7 cellular contexts compared by ENCODE assay signal in the genomic region with DNA sequence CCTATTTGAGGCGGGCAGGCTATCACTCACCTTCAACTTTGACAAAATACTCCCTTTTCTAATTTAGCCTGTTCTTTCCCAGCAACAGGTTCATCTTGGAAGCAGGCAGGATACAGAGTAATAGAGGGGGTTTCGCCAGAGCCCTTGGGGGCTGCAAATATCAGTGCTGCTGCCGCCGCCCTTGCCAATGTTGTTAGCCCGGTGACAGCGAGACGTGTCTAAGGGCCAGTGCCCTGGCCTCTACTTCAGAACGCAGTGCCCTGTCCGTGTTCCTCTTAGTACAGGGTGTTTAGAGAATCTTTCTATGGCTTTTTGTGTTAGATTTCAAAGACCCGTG. TPM values are rescaled to one million over a fixed set of nuclear protein-coding genes. Genes with fewer than 3 reads are reported as not detected.
A peak's percentile ranks its signal among the peaks of the same experiment; 100 is the strongest.
DNase-seq lines count a peak whose midpoint lies in the region; ATAC-seq and TF ChIP-seq lines count a peak whose summit lies in the region.

No MANE protein-coding gene starts in this region.

- no peak for TF ChIP-seq CTCF in uterus (IDR thresholded peaks at IDR 0.05)

- H3K9me3 ChIP-seq in GM23248 (ENCODE audit: low read depth) (no peaks in the 10 kb centered on the region), mononuclear cell (ENCODE audit: low read depth, low read length) (no peaks in the 10 kb centered on the region), uterus (no peaks in the 10 kb centered on the region)

- in situ Hi-C loops in GM23248 (cut with MboI) (no loop called here), SK-MEL-5 (cut with HindIII; ENCODE audit: low pct_unique_long_range_greater_than_20kb, low sequenced_read_pairs) (no loop called here)

- H3K4me3 ChIP-seq in GM23248 (peak overlapping the region; percentile 79), mononuclear cell (ENCODE audit: low read length) (peak overlapping the region; percentile 81), uterus (peak overlapping the region; percentile 69 to 81)

- 1% methylated on average over 10 of the region's 10 CpGs for WGBS in GM23248 (ENCODE audit: low coverage in 1 of 2, low lambda C conversion rate in 2 of 2, missing lambda C conversion rate in 2 of 2), 2 experiments

- ATAC-seq in GM18511 (IDR thresholded peaks at IDR 0.05; ENCODE audit: unreplicated experiment) = no peak

- TF ChIP-seq POLR2A in uterus (IDR thresholded peaks at IDR 0.05) = no peak

- H3F3A ChIP-seq in GM23248 (ENCODE audit: insufficient read depth) = peaks cover 32% of the 10 kb centered on the region

- peak overlapping the region; percentile 93 for H3K9ac ChIP-seq in GM23248

- no peaks in the 10 kb centered on the region for H3K27me3 Mint-ChIP-seq in dendritic cell treated with granulocyte-macrophage colony-stimulating factor and Interleukin-4, amounts not matched to agents 40 ng/mL and 50 ng/mL, for 4 days

- peak overlapping the region; percentile 93 for H3K4me2 ChIP-seq in GM23248 (ENCODE audit: unreplicated experiment)

- H3K9me2 ChIP-seq in GM23248 (ENCODE audit: insufficient read depth) = no peaks in the 10 kb centered on the region

- peaks cover 41% of the 10 kb centered on the region for H3K4me1 Mint-ChIP-seq in dendritic cell treated with granulocyte-macrophage colony-stimulating factor and Interleukin-4, amounts not matched to agents 40 ng/mL and 50 ng/mL, for 4 days (ENCODE audit: low read depth)

- H2AFZ ChIP-seq in GM23248 = peak overlapping the region; percentile 64

- H3K36me3 Mint-ChIP-seq in dendritic cell treated with granulocyte-macrophage colony-stimulating factor and Interleukin-4, amounts not matched to agents 40 ng/mL and 50 ng/mL, for 4 days (ENCODE audit: low read depth) = peaks cover 62% of the 10 kb centered on the region

- no peaks in the 10 kb centered on the region for H3K9me3 Mint-ChIP-seq in dendritic cell treated with granulocyte-macrophage colony-stimulating factor and Interleukin-4, amounts not matched to agents 40 ng/mL and 50 ng/mL, for 4 days

- intact Hi-C loops in dendritic cell treated with granulocyte-macrophage colony-stimulating factor and Interleukin-4, amounts not matched to agents 40 ng/mL and 50 ng/mL, for 4 days (cut with micrococcal nuclease) = loop anchor here (1.0 to 5.0 kb wide), 4 partner anchors 14 to 355 kb away; a partner anchor contains a TSS
- intact Hi-C loops in uterus (cut with DNase I; ENCODE audit: low total_unique reads) = loop anchor here (10.0 kb wide), 1 partner anchor 712 kb away; no protein-coding TSS in a partner anchor

- H3K4me1 ChIP-seq in GM23248 (ENCODE audit: insufficient read depth) = peaks cover 23% of the 10 kb centered on the region
- peaks cover 44% of the 10 kb centered on the region for H3K4me1 ChIP-seq in mononuclear cell (ENCODE audit: insufficient read depth, low read length)
- H3K4me1 ChIP-seq in uterus = peaks cover 0 to 27% of the 10 kb centered on the region in 2 donors

- H3K4me3 Mint-ChIP-seq in dendritic cell treated with granulocyte-macrophage colony-stimulating factor and Interleukin-4, amounts not matched to agents 40 ng/mL and 50 ng/mL, for 4 days = peak overlapping the region; percentile 87

- peaks cover 17% of the 10 kb centered on the region for H3K36me3 ChIP-seq in GM23248 (ENCODE audit: low read depth)
- no peaks in the 10 kb centered on the region for H3K36me3 ChIP-seq in uterus

- H3K27me3 ChIP-seq in GM23248 (replicated peaks; ENCODE audit: insufficient read depth) = no peaks in the 10 kb centered on the region
- H3K27me3 ChIP-seq in mononuclear cell (ENCODE audit: insufficient read depth, low read length) = no peaks in the 10 kb centered on the region
- no peaks in the 10 kb centered on the region for H3K27me3 ChIP-seq in uterus

- H3K27ac Mint-ChIP-seq in dendritic cell treated with granulocyte-macrophage colony-stimulating factor and Interleukin-4, amounts not matched to agents 40 ng/mL and 50 ng/mL, for 4 days = peak overlapping the region; percentile 91

- H4K20me1 ChIP-seq in GM23248 (ENCODE audit: insufficient read depth) = peaks cover 5% of the 10 kb centered on the region

- peaks cover 77% of the 10 kb centered on the region for H3K79me2 ChIP-seq in GM23248 (ENCODE audit: insufficient read depth)

- peak overlapping the region; percentile 60 for H3K27ac ChIP-seq in GM23248
- H3K27ac ChIP-seq in uterus = peak overlapping the region; percentile 93 to 98

- DNase-seq in GM23248 = peak; percentile 58
- DNase-seq in SK-MEL-5 (ENCODE audit: low read depth, low spot score) = peak; percentile 14
- DNase-seq in uterus = no peak
- no peak for DNase-seq in NCI-H510A treated with DMSO at 0.1 percent for 48 hours (lab: John Stamatoyannopoulos, UW)

RNA-seq across cellular contexts. Expression of a gene that starts 0.7 kb away (rescaled TPM):
- 36.6 and 42.1 TPM in 2 replicates for total RNA-seq in GM23248 (2014; rRNA removed; shearing (Covaris generic))
- 43.4 and 45.5 TPM in 2 replicates for polyA plus RNA-seq in GM23248 (2016; fragmentation: Nextera tagmentation; extraction: Ambion mirVana)
- total RNA-seq in SK-MEL-5 (2014; rRNA removed; shearing (Covaris generic)) = 38.0 and 41.1 TPM in 2 replicates
- polyA plus RNA-seq in SK-MEL-5 (2015; cell fraction: cytosol; rRNA removed) = 51.1 and 51.7 TPM in 2 replicates
- 19.7 and 25.8 TPM in 2 replicates for polyA plus RNA-seq in SK-MEL-5 (2015; cell fraction: nucleus; rRNA removed)
- total RNA-seq in mononuclear cell (38.6 TPM), uterus (10 to 100 TPM in 3 of 4 donors, 1 to 10 TPM in 1; 8.5 to 45.2 (median 39.1) TPM)

RNA-seq across cellular contexts. Expression of a gene that starts 1.2 kb away (rescaled TPM):
- 90.5 and 101 TPM in 2 replicates for total RNA-seq in GM23248 (2014; rRNA removed; shearing (Covaris generic))
- 28.9 and 29.3 TPM in 2 replicates for polyA plus RNA-seq in GM23248 (2016; fragmentation: Nextera tagmentation; extraction: Ambion mirVana)
- total RNA-seq in SK-MEL-5 (2014; rRNA removed; shearing (Covaris generic)) = 60.5 and 76.6 TPM in 2 replicates
- 92.2 and 128 TPM in 2 replicates for polyA plus RNA-seq in SK-MEL-5 (2015; cell fraction: cytosol; rRNA removed)
- 66.2 and 81.0 TPM in 2 replicates for polyA plus RNA-seq in SK-MEL-5 (2015; cell fraction: nucleus; rRNA removed)
- total RNA-seq in mononuclear cell (90.6 TPM), uterus (100 to 1,000 TPM in 2 of 4 donors, 10 to 100 TPM in 2; 36.8 to 110 (median 103) TPM)

Comparison
In these comparisons a context has a peak if more than half of its experiments do, and no peak if none do; other contexts are left out.
1. DNase-seq: peak in GM23248 (single experiment) and SK-MEL-5 (single experiment); none in uterus (0 of 2) and NCI-H510A treated with DMSO at 0.1 percent for 48 hours (single experiment).
2. Peak in every context shown above with its lines, with median percentiles within 50 percentile points of each other: H3K4me3 ChIP-seq.